In the genomic region with DNA sequence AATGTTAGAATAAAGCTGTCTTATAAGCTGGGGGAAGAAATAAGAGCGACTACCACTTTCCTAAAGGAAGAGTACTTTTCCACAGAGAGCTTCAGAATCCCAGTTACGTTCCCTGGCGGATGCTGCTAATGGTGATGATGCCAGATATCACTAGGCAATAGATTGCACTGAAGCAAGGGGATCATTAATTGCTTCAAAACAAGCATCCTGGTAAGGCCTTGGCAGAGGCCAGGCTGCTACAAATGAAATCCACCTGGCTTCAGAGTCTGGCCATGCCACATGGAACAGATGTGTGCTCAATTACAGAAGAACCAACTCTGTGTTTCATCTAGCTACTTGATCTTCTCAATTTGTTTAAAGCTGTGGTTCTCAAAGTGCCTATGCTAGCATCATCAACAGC, we compare ENCODE assay signal across 15 cellular contexts. TPM values are rescaled to one million over a fixed set of nuclear protein-coding genes. Genes with fewer than 3 reads are reported as not detected.
DNase-seq lines count a peak whose midpoint lies in the region; ATAC-seq and TF ChIP-seq lines count a peak whose summit lies in the region.
"Had no signal": no experiment of that assay in that cellular context is flagged by ENCODE, and none has a peak within 500 bp of the region (broad histone marks: within the 10 kb centered on the region; RNA-seq: fewer than 3 reads in every experiment).

No MANE protein-coding gene starts in this region.

- no peak for ATAC-seq in GM18517 (IDR thresholded peaks at IDR 0.05; ENCODE audit: unreplicated experiment)
- ATAC-seq in HG02870 (IDR thresholded peaks at IDR 0.05; ENCODE audit: unreplicated experiment): no peak
- ATAC-seq: activated CD4-positive, CD25-positive, alpha-beta regulatory T cell treated with anti-CD3 and anti-CD28 coated beads, Interleukin-2, amount 50 U/mL, for 24 hours had no signal

- no peak overlapping the region for H3K4me3 ChIP-seq in AG10803 (ENCODE audit: low read length)
- H3K4me3 ChIP-seq: MG63, neural progenitor cell had no signal

- peak; percentile 61 for DNase-seq in AG10803 (ENCODE audit: low read depth)
- DNase-seq in DMS79 treated with DMSO at 0.1 percent for 48 hours (lab: John Stamatoyannopoulos, UW): peak; percentile 72
- peak; percentile 33 for DNase-seq in RPMI7951 (ENCODE audit: low read depth)
- peak; percentile 54 for DNase-seq in fibroblast of peridontal ligament (ENCODE audit: extremely low read depth)
- no peak for DNase-seq in stimulated activated CD8-positive, alpha-beta memory T cell treated with anti-CD3 and anti-CD28 coated beads, Interleukin-4, amount 100 ng/mL, for 48 hours
- no peak for DNase-seq in SHP77 (lab: John Stamatoyannopoulos, UW)
- DNase-seq: activated effector memory CD4-positive, alpha-beta T cell treated with Interleukin-2 at 50 U/mL for 16 hours; H9; MG63; NCI-H2029 treated with DMSO at 0.1 percent for 48 hours; SHP77 treated with DMSO at 0.1 percent for 48 hours had no signal

- no peak for TF ChIP-seq CTCF in AG10803 (conservative IDR thresholded peaks at IDR 0.05; ENCODE audit: low read length)

RNA-seq across cellular contexts. Expression of gene SCHIP1, which starts 19.8 kb away (rescaled TPM):
- 0.72 and 1.3 TPM in 2 replicates for total RNA-seq in RPMI7951 (2014; rRNA removed; shearing (Covaris generic))

Comparison
In these comparisons a context has a peak if more than half of its experiments do, and no peak if none do; other contexts are left out.
1. DNase-seq: peak in AG10803 (single experiment), DMS79 treated with DMSO at 0.1 percent for 48 hours (single experiment), RPMI7951 (single experiment) and fibroblast of peridontal ligament (single experiment); none in stimulated activated CD8-positive, alpha-beta memory T cell treated with anti-CD3 and anti-CD28 coated beads, Interleukin-4, amount 100 ng/mL, for 48 hours (single experiment) and SHP77 (0 of 2).